ENCODE assay signal across 9 cellular contexts in genomic region chr6:34339432-34339831, GRCh38.
"Had no signal": no experiment of that assay in that cellular context is flagged by ENCODE, and none has a peak within 500 bp of the region (broad histone marks: within the 10 kb centered on the region; RNA-seq: fewer than 3 reads in every experiment).

No MANE protein-coding gene starts in this region.

- H3K27me3 Mint-ChIP-seq: activated CD4-positive, alpha-beta memory T cell treated with anti-CD3 and anti-CD28 coated beads for 36 hours; activated naive CD8-positive, alpha-beta T cell treated with anti-CD3 and anti-CD28 coated beads, Interleukin-2, amount 10 ng/mL, durations not matched to agents 7 days and 5 days had no signal

- H3K27ac Mint-ChIP-seq: activated CD4-positive, alpha-beta memory T cell treated with anti-CD3 and anti-CD28 coated beads for 36 hours; activated naive CD8-positive, alpha-beta T cell treated with anti-CD3 and anti-CD28 coated beads, Interleukin-2, amount 10 ng/mL, durations not matched to agents 7 days and 5 days; nephron progenitor cell; T-helper 2 cell treated with Interferon-gamma antibody and Interleukin-4, amounts not matched to agents 5 μg/mL and 100 μg/mL, for 36 hours had no signal

- ATAC-seq: activated T-cell treated with anti-CD3 and anti-CD28 coated beads, Interleukin-2, amount 50 U/mL, for 4 hours had no signal

- H3K36me3 ChIP-seq: vagina had no signal

- H3K9me3 Mint-ChIP-seq: activated CD4-positive, alpha-beta memory T cell treated with anti-CD3 and anti-CD28 coated beads for 36 hours; activated T-cell treated with anti-CD3 and anti-CD28 coated beads, Interleukin-2, amount 50 U/mL, for 4 hours; T-helper 2 cell treated with Interferon-gamma antibody and Interleukin-4, amounts not matched to agents 5 μg/mL and 100 μg/mL, for 36 hours had no signal

- H3K9me3 ChIP-seq: vagina had no signal

- DNase-seq: activated CD4-positive, alpha-beta memory T cell treated with anti-CD3 and anti-CD28 coated beads for 36 hours; activated naive CD8-positive, alpha-beta T cell treated with anti-CD3 and anti-CD28 coated beads, Interleukin-2, amount 10 ng/mL, durations not matched to agents 7 days and 5 days; activated T-cell treated with anti-CD3 and anti-CD28 coated beads, Interleukin-2, amount 50 U/mL, for 4 hours; anterior cingulate cortex; dermis blood vessel endothelial cell; erythroblast; nephron progenitor cell had no signal

- H3K27me3 ChIP-seq: vagina had no signal

- H3K4me3 Mint-ChIP-seq: activated CD4-positive, alpha-beta memory T cell treated with anti-CD3 and anti-CD28 coated beads for 36 hours; activated naive CD8-positive, alpha-beta T cell treated with anti-CD3 and anti-CD28 coated beads, Interleukin-2, amount 10 ng/mL, durations not matched to agents 7 days and 5 days; activated T-cell treated with anti-CD3 and anti-CD28 coated beads, Interleukin-2, amount 50 U/mL, for 4 hours; nephron progenitor cell; T-helper 2 cell treated with Interferon-gamma antibody and Interleukin-4, amounts not matched to agents 5 μg/mL and 100 μg/mL, for 36 hours had no signal

- H3K4me3 ChIP-seq: vagina had no signal
